Comparison of ENCODE assay signal across 8 cellular contexts in the genomic region with DNA sequence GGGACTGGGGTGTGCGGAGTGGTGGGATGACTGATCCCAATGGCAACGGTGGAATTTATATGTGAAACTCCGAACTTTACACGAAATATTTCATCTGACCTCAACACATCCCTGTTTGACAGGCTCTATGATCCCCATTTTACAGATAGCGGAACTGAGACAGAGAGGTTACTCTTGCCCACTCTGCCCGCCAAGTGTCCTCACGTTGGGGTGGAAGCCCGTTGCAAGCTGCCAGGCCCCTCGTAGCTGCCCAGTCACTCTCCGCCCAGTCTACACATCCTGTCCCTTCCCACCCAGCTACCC. TPM values are rescaled to one million over a fixed set of nuclear protein-coding genes. Genes with fewer than 3 reads are reported as not detected.
DNase-seq lines count a peak whose midpoint lies in the region; ATAC-seq and TF ChIP-seq lines count a peak whose summit lies in the region.

No MANE protein-coding gene starts in this region.

- no peaks in the 10 kb centered on the region for H3K27me3 Mint-ChIP-seq in activated T-cell treated with anti-CD3 and anti-CD28 coated beads, Interleukin-2, amount 50 U/mL, for 4 hours (ENCODE audit: low read depth)
- no peaks in the 10 kb centered on the region for H3K27me3 Mint-ChIP-seq in activated naive CD8-positive, alpha-beta T cell treated with anti-CD3 and anti-CD28 coated beads for 36 hours

- peaks cover 47% of the 10 kb centered on the region for H3K4me1 Mint-ChIP-seq in activated T-cell treated with anti-CD3 and anti-CD28 coated beads, Interleukin-2, amount 50 U/mL, for 4 hours (ENCODE audit: low read depth)
- H3K4me1 Mint-ChIP-seq in activated naive CD8-positive, alpha-beta T cell treated with anti-CD3 and anti-CD28 coated beads for 36 hours: peaks cover 44% of the 10 kb centered on the region

- TF ChIP-seq CTCF in liver (IDR thresholded peaks at IDR 0.05; ENCODE audit: low read depth, low read length, missing input control) (no peak), thoracic aorta (IDR thresholded peaks at IDR 0.05) (no peak)

- no peaks in the 10 kb centered on the region for H3K9me3 ChIP-seq in liver (ENCODE audit: control insufficient read depth in 4 of 4, low read length in 3 of 4)
- H3K9me3 ChIP-seq in thoracic aorta: no peaks in the 10 kb centered on the region

- H3K27ac ChIP-seq in liver (ENCODE audit: low read depth in 1 of 2, low read length in 2 of 2): no peak overlapping the region
- H3K27ac ChIP-seq in thoracic aorta: no peak overlapping the region

- peak overlapping the region; percentile 87 for H3K4me3 Mint-ChIP-seq in activated T-cell treated with anti-CD3 and anti-CD28 coated beads, Interleukin-2, amount 50 U/mL, for 4 hours
- peak overlapping the region; percentile 92 for H3K4me3 Mint-ChIP-seq in activated naive CD8-positive, alpha-beta T cell treated with anti-CD3 and anti-CD28 coated beads for 36 hours

- DNase-seq in activated T-cell treated with anti-CD3 and anti-CD28 coated beads, Interleukin-2, amount 50 U/mL, for 4 hours: no peak
- DNase-seq in activated T-cell treated with anti-CD3 and anti-CD28 coated beads, Interleukin-2, amount 50 U/mL, for 48 hours: no peak
- no peak for DNase-seq in activated naive CD8-positive, alpha-beta T cell treated with anti-CD3 and anti-CD28 coated beads for 36 hours
- DNase-seq in thoracic aorta (ENCODE audit: low spot score) (no peak), GM03348 (ENCODE audit: low spot score) (no peak), kidney tubule cell (ENCODE audit: low spot score) (no peak), NCI-H2196 treated with DMSO at 0.1 percent for 48 hours (lab: John Stamatoyannopoulos, UW; ENCODE audit: unreplicated experiment) (no peak)

- H3K4me3 ChIP-seq in liver (ENCODE audit: low read depth in 1 of 3, low read length in 3 of 3) (peak overlapping the region in 2 of 3 donors; percentile 37 to 77), thoracic aorta (peak overlapping the region; percentile 72)

- no peaks in the 10 kb centered on the region for H3K36me3 ChIP-seq in liver (ENCODE audit: control insufficient read depth in 4 of 4, insufficient read depth in 3 of 4, low read depth in 1 of 4, low read length in 3 of 4)
- H3K36me3 ChIP-seq in thoracic aorta: no peaks in the 10 kb centered on the region

- peaks cover 7% of the 10 kb centered on the region for H3K36me3 Mint-ChIP-seq in activated T-cell treated with anti-CD3 and anti-CD28 coated beads, Interleukin-2, amount 50 U/mL, for 4 hours (ENCODE audit: insufficient read depth)
- peaks cover 31% of the 10 kb centered on the region for H3K36me3 Mint-ChIP-seq in activated naive CD8-positive, alpha-beta T cell treated with anti-CD3 and anti-CD28 coated beads for 36 hours

- 76% methylated on average over 10 of the region's 10 CpGs for WGBS in liver

- H3K27me3 ChIP-seq in liver (ENCODE audit: control insufficient read depth in 4 of 4, insufficient read depth in 4 of 4, low read length in 3 of 4): peaks cover 0 to 3% (median 0%) of the 10 kb centered on the region in 4 donors
- peaks cover 4% of the 10 kb centered on the region for H3K27me3 ChIP-seq in thoracic aorta (replicated peaks; ENCODE audit: insufficient read depth)

- peak overlapping the region; percentile 83 for H3K27ac Mint-ChIP-seq in activated naive CD8-positive, alpha-beta T cell treated with anti-CD3 and anti-CD28 coated beads for 36 hours

- ATAC-seq in activated T-cell treated with anti-CD3 and anti-CD28 coated beads, Interleukin-2, amount 50 U/mL, for 4 hours: no peak
- no peak for ATAC-seq in thoracic aorta (ENCODE audit: insufficient number of reproducible peaks, low FRiP score, low read depth)

- H3K9ac ChIP-seq in liver (ENCODE audit: low read depth in 1 of 2, low read length in 2 of 2): no peak overlapping the region

- H3K9me3 Mint-ChIP-seq in activated T-cell treated with anti-CD3 and anti-CD28 coated beads, Interleukin-2, amount 50 U/mL, for 4 hours: no peaks in the 10 kb centered on the region
- H3K9me3 Mint-ChIP-seq in activated naive CD8-positive, alpha-beta T cell treated with anti-CD3 and anti-CD28 coated beads for 36 hours: peaks cover 3% of the 10 kb centered on the region

- TF ChIP-seq RAD21 in liver (IDR thresholded peaks at IDR 0.05): no peak

- H3K4me1 ChIP-seq in liver (ENCODE audit: control insufficient read depth in 4 of 4, insufficient read depth in 4 of 4, low read length in 3 of 4): peaks cover 0 to 10% (median 9%) of the 10 kb centered on the region in 4 donors
- peaks cover 4 to 21% of the 10 kb centered on the region in 2 donors for H3K4me1 ChIP-seq in thoracic aorta (ENCODE audit: control insufficient read depth in 1 of 2, low read depth in 2 of 2)

TF ChIP-seq in liver, 16 proteins besides CTCF, POLR2A, EP300 and RAD21 (continues in another document):
- TF ChIP-seq TAF1 (conservative IDR thresholded peaks at IDR 0.05) (no peak), YY1 (IDR thresholded peaks at IDR 0.05) (no peak), HNF4A (conservative IDR thresholded peaks at IDR 0.05) (no peak), NR2F2 (IDR thresholded peaks at IDR 0.05) (no peak), SP1 (IDR thresholded peaks at IDR 0.05) (no peak), GABPA (IDR thresholded peaks at IDR 0.05 in 1 of 2, conservative IDR thresholded peaks at IDR 0.05 in 1 of 2) (no peak), EGR1 (IDR thresholded peaks at IDR 0.05; ENCODE audit: low read depth in 2 of 2) (no peak), RXRA (IDR thresholded peaks at IDR 0.05) (no peak), JUND (IDR thresholded peaks at IDR 0.05) (no peak), FOXA2 (IDR thresholded peaks at IDR 0.05) (no peak), HNF4G (IDR thresholded peaks at IDR 0.05) (no peak)
- TF ChIP-seq, protein P1, sequence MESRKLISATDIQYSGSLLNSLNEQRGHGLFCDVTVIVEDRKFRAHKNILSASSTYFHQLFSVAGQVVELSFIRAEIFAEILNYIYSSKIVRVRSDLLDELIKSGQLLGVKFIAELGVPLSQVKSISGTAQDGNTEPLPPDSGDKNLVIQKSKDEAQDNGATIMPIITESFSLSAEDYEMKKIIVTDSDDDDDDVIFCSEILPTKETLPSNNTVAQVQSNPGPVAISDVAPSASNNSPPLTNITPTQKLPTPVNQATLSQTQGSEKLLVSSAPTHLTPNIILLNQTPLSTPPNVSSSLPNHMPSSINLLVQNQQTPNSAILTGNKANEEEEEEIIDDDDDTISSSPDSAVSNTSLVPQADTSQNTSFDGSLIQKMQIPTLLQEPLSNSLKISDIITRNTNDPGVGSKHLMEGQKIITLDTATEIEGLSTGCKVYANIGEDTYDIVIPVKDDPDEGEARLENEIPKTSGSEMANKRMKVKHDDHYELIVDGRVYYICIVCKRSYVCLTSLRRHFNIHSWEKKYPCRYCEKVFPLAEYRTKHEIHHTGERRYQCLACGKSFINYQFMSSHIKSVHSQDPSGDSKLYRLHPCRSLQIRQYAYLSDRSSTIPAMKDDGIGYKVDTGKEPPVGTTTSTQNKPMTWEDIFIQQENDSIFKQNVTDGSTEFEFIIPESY (IDR thresholded peaks at IDR 0.05): no peak
- TF ChIP-seq, protein P2, sequence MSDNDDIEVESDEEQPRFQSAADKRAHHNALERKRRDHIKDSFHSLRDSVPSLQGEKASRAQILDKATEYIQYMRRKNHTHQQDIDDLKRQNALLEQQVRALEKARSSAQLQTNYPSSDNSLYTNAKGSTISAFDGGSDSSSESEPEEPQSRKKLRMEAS (IDR thresholded peaks at IDR 0.05): no peak
- TF ChIP-seq, protein P3, sequence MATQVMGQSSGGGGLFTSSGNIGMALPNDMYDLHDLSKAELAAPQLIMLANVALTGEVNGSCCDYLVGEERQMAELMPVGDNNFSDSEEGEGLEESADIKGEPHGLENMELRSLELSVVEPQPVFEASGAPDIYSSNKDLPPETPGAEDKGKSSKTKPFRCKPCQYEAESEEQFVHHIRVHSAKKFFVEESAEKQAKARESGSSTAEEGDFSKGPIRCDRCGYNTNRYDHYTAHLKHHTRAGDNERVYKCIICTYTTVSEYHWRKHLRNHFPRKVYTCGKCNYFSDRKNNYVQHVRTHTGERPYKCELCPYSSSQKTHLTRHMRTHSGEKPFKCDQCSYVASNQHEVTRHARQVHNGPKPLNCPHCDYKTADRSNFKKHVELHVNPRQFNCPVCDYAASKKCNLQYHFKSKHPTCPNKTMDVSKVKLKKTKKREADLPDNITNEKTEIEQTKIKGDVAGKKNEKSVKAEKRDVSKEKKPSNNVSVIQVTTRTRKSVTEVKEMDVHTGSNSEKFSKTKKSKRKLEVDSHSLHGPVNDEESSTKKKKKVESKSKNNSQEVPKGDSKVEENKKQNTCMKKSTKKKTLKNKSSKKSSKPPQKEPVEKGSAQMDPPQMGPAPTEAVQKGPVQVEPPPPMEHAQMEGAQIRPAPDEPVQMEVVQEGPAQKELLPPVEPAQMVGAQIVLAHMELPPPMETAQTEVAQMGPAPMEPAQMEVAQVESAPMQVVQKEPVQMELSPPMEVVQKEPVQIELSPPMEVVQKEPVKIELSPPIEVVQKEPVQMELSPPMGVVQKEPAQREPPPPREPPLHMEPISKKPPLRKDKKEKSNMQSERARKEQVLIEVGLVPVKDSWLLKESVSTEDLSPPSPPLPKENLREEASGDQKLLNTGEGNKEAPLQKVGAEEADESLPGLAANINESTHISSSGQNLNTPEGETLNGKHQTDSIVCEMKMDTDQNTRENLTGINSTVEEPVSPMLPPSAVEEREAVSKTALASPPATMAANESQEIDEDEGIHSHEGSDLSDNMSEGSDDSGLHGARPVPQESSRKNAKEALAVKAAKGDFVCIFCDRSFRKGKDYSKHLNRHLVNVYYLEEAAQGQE (IDR thresholded peaks at IDR 0.05): no peak

RNA-seq across cellular contexts. Expression of a gene that starts 0.4 kb away (rescaled TPM):
- 10 to 100 TPM; 34.1 to 53.7 (median 46.5) TPM for total RNA-seq in activated T-cell treated with anti-CD3 and anti-CD28 coated beads, Interleukin-2, amount 50 U/mL, for 4 hours
- total RNA-seq in activated naive CD8-positive, alpha-beta T cell treated with anti-CD3 and anti-CD28 coated beads for 36 hours: 10 to 100 TPM; 35.2 to 35.3 TPM
- total RNA-seq in liver (1 to 10 TPM in 1 of 2 donors, under 1 TPM in 1; 0.92 to 1.9 TPM), thoracic aorta (1 to 10 TPM; 2.8 to 4.5 TPM)
- polyA plus RNA-seq in liver: 1 to 10 TPM in 1 of 2 donors, under 1 TPM in 1; 0.32 to 1.8 TPM

RNA-seq across cellular contexts. Expression of a gene that starts 48.9 kb away (rescaled TPM):
- 100 to 1,000 TPM; 912 to 975 (median 924) TPM for total RNA-seq in activated T-cell treated with anti-CD3 and anti-CD28 coated beads, Interleukin-2, amount 50 U/mL, for 4 hours
- 100 to 1,000 TPM; 968 to 975 TPM for total RNA-seq in activated naive CD8-positive, alpha-beta T cell treated with anti-CD3 and anti-CD28 coated beads for 36 hours
- total RNA-seq in liver: 100 to 1,000 TPM; 128 to 168 TPM
- 100 to 1,000 TPM; 195 to 295 TPM for polyA plus RNA-seq in liver
- total RNA-seq in thoracic aorta: 100 to 1,000 TPM; 142 to 204 TPM

RNA-seq across cellular contexts. Expression of a gene that starts 49.9 kb away (rescaled TPM):
- total RNA-seq in activated T-cell treated with anti-CD3 and anti-CD28 coated beads, Interleukin-2, amount 50 U/mL, for 4 hours: 100 to 1,000 TPM; 246 to 278 (median 267) TPM
- total RNA-seq in activated naive CD8-positive, alpha-beta T cell treated with anti-CD3 and anti-CD28 coated beads for 36 hours: 100 to 1,000 TPM; 366 to 370 TPM
- total RNA-seq in liver: 10 to 100 TPM; 35.0 to 53.3 TPM
- 10 to 100 TPM; 26.9 to 31.1 TPM for polyA plus RNA-seq in liver
- 10 to 100 TPM; 53.7 to 64.2 TPM for total RNA-seq in thoracic aorta

Comparison
In these comparisons a context has a peak if more than half of its experiments do, and no peak if none do; other contexts are left out.
1. RNA of a gene that starts 0.4 kb away (total RNA-seq): 34.1 to 53.7 TPM in activated T-cell treated with anti-CD3 and anti-CD28 coated beads, Interleukin-2, amount 50 U/mL, for 4 hours and 35.2 to 35.3 TPM in activated naive CD8-positive, alpha-beta T cell treated with anti-CD3 and anti-CD28 coated beads for 36 hours; 2.8 to 4.5 TPM in thoracic aorta and 0.92 to 1.9 TPM in liver; every median in the first group is over 4 times any median in the second.
2. RNA of a gene that starts 48.9 kb away (total RNA-seq): 968 to 975 TPM in activated naive CD8-positive, alpha-beta T cell treated with anti-CD3 and anti-CD28 coated beads for 36 hours and 912 to 975 TPM in activated T-cell treated with anti-CD3 and anti-CD28 coated beads, Interleukin-2, amount 50 U/mL, for 4 hours; 142 to 204 TPM in thoracic aorta and 128 to 168 TPM in liver; every median in the first group is over 4 times any median in the second.